38 cellular contexts compared by ENCODE assay signal in the genomic region with DNA sequence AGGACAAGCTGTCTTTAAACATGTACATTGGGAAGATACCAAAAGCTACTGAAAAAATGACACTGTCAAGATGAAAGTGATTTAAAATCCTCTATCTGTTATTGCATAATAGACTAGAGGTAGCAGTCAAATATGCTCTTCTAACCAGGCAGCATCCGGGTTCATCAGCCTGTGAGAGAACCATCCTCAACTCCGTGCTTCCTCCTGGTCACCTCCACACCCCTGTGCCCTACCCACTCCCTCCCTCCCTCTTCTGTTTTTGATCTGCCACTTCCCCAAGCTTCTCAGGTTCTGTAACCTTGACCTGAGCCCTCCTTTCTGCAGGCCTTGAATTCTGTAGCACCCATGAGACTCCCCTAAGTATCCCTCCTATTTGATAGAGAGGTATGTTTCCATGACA. TPM values are rescaled to one million over a fixed set of nuclear protein-coding genes. Genes with fewer than 3 reads are reported as not detected.
"Had no signal": no experiment of that assay in that cellular context is flagged by ENCODE, and none has a peak within 500 bp of the region (broad histone marks: within the 10 kb centered on the region; RNA-seq: fewer than 3 reads in every experiment).

No MANE protein-coding gene starts in this region.

- H3K27ac ChIP-seq: KMS-11 had no signal

- H3K9me3 ChIP-seq: MG63 had no signal

- H3K36me3 ChIP-seq: MG63 had no signal

- H3K27me3 ChIP-seq: MG63 had no signal

- H3K4me3 ChIP-seq: MG63 had no signal

- DNase-seq: Karpas-422, Kasumi-1, KBM-7, KG1, MG63, MM.1S, MV-4-11, NCI-H1048, NCI-H1092, NCI-H1092 treated with DMSO at 0.1 percent for 48 hours, NCI-H1105, NCI-H1105 treated with DMSO at 0.1 percent for 48 hours, NCI-H1417, NCI-H1417 treated with DMSO at 0.1 percent for 48 hours, NCI-H1436, NCI-H1436 treated with DMSO at 0.1 percent for 48 hours, NCI-H146, NCI-H1694, NCI-H1694 treated with DMSO at 0.1 percent for 48 hours, NCI-H187, NCI-H187 treated with DMSO at 0.1 percent for 48 hours, NCI-H1930, NCI-H2029, NCI-H2029 treated with DMSO at 0.1 percent for 48 hours, NCI-H2081, NCI-H2081 treated with DMSO at 0.1 percent for 48 hours, NCI-H2107, NCI-H2171, NCI-H2171 treated with DMSO at 0.1 percent for 48 hours, NCI-H2227 treated with DMSO at 0.1 percent for 48 hours, NCI-H226, NCI-H345, NCI-H446, NCI-H446 treated with DMSO at 0.1 percent for 48 hours had no signal

RNA-seq across cellular contexts. Expression of a gene that starts 5.9 kb away (rescaled TPM):
- total RNA-seq: LHCN-M2, M059J, MCF 10A had no signal
